Comparison of ENCODE assay signal across 8 cellular contexts in genomic region chr2:73624036-73624435, GRCh38. TPM values are rescaled to one million over a fixed set of nuclear protein-coding genes. Genes with fewer than 3 reads are reported as not detected.
"Had no signal": no experiment of that assay in that cellular context is flagged by ENCODE, and none has a peak within 500 bp of the region (broad histone marks: within the 10 kb centered on the region; RNA-seq: fewer than 3 reads in every experiment).

No MANE protein-coding gene starts in this region.

RNA-seq across cellular contexts. Expression of gene NAT8, which starts 18.2 kb away (rescaled TPM):
- total RNA-seq: activated B cell treated with CpG ODN at 0.5 μM for 24 hours; activated CD4-positive, alpha-beta T cell treated with anti-CD3 and anti-CD28 coated beads, Interleukin-2, amount 10 ng/mL, durations not matched to agents 24 days and 14 days; activated CD8-positive, alpha-beta memory T cell treated with anti-CD3 and anti-CD28 coated beads, Interleukin-2, amount 10 ng/mL, durations not matched to agents 7 days and 5 days; activated T-helper 1 cell treated with anti-CD3 and anti-CD28 coated beads, Interleukin-12 subunit alpha, Interleukin-12 subunit beta, Interleukin-2, Interleukin-4 antibody, amounts not matched to agents 30 ng/mL and 10 ng/mL and 1 ng/mL, durations not matched to agents 14 hours and 24 hours and 36 hours; cardiac muscle cell; LHCN-M2; MCF 10A; PC-9 had no signal
